18 cellular contexts compared by ENCODE assay signal in the genomic region with DNA sequence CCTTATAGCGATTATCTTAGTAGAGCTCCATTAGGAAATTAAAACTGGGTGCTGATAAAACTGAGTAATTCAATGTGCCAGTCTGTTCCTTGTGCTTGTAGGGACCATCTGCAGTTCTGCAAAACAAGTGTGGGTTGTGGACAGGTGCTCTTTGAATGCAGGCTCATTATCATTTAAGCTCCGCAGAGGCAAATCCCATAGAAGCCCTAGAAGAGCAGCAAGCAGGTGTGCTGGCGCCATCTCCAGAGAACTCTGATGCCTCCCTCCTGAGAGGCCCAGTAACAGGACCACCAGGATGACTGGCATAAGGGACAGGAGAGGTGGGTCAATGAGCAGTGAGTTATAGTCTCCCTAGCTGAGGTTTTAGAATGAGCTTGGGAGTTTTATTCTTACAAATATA.
DNase-seq lines count a peak whose midpoint lies in the region; ATAC-seq and TF ChIP-seq lines count a peak whose summit lies in the region.
"Had no signal": no experiment of that assay in that cellular context is flagged by ENCODE, and none has a peak within 500 bp of the region (broad histone marks: within the 10 kb centered on the region; RNA-seq: fewer than 3 reads in every experiment).

No MANE protein-coding gene starts in this region.

- H3K14ac ChIP-seq in H9 (ENCODE audit: insufficient read depth, low read length) (no peak overlapping the region), neuronal stem cell (ENCODE audit: low read length) (no peak overlapping the region)

- H3K9me3 Mint-ChIP-seq in H9, result no peaks in the 10 kb centered on the region
- peaks cover 0 to 4% of the 10 kb centered on the region in 2 donors for H3K9me3 Mint-ChIP-seq in activated naive CD4-positive, alpha-beta T cell treated with anti-CD3 and anti-CD28 coated beads, Interleukin-2, amount 50 U/mL, for 72 hours
- H3K9me3 Mint-ChIP-seq: activated B cell treated with CpG ODN at 0.5 μM for 24 hours; activated T-cell treated with anti-CD3 and anti-CD28 coated beads, Interleukin-2, amount 50 U/mL, for 72 hours had no signal

- H3K27ac ChIP-seq in H9 (ENCODE audit: insufficient read length, low read depth, low read length), result no peak overlapping the region
- no peak overlapping the region for H3K27ac ChIP-seq in neuronal stem cell (replicated peaks; ENCODE audit: low read length)
- H3K27ac ChIP-seq: esophagus muscularis mucosa had no signal

- no peak overlapping the region for H2BK20ac ChIP-seq in H9 (ENCODE audit: low read depth, low read length, poor library complexity, severe bottlenecking)

- no peak overlapping the region for H2BK120ac ChIP-seq in H9 (ENCODE audit: low read depth, low read length, poor library complexity, severe bottlenecking)
- H2BK120ac ChIP-seq in neuronal stem cell (ENCODE audit: low read depth, low read length), result no peak overlapping the region

- no peaks in the 10 kb centered on the region for H3K79me2 ChIP-seq in H9 (ENCODE audit: insufficient read depth, low read length)

- no peak overlapping the region for H2BK5ac ChIP-seq in H9 (ENCODE audit: insufficient read length, low read length)
- H2BK5ac ChIP-seq in neuronal stem cell (ENCODE audit: low read length), result no peak overlapping the region

- no peak overlapping the region for H2AFZ ChIP-seq in H9 (ENCODE audit: low read length)
- no peak overlapping the region for H2AFZ ChIP-seq in neuronal stem cell (ENCODE audit: low read length)

- H3K9ac ChIP-seq in H9 (ENCODE audit: extremely low read depth, insufficient read length, low read length) (no peak overlapping the region), neuronal stem cell (ENCODE audit: low read depth, low read length, poor library complexity) (no peak overlapping the region)

- no peak overlapping the region for H3K18ac ChIP-seq in H9 (ENCODE audit: insufficient read length, low read depth, low read length)
- no peak overlapping the region for H3K18ac ChIP-seq in neuronal stem cell (ENCODE audit: low read length)

- H4K8ac ChIP-seq in H9 (replicated peaks; ENCODE audit: insufficient read length, low read depth, low read length), result no peak overlapping the region
- H4K8ac ChIP-seq in neuronal stem cell (ENCODE audit: low read depth, low read length), result no peak overlapping the region

- ATAC-seq in activated naive CD4-positive, alpha-beta T cell treated with anti-CD3 and anti-CD28 coated beads, Interleukin-2, amount 50 U/mL, for 72 hours, result no peak
- ATAC-seq: activated CD8-positive, alpha-beta T cell treated with anti-CD3 and anti-CD28 coated beads for 36 hours; activated T-cell treated with anti-CD3 and anti-CD28 coated beads, Interleukin-2, amount 50 U/mL, for 72 hours; K562; naive thymus-derived CD4-positive, alpha-beta T cell; T-helper 17 cell had no signal

- no peak overlapping the region for H4K5ac ChIP-seq in H9 (ENCODE audit: insufficient read length, low read depth, low read length)

- H4K91ac ChIP-seq in H9 (ENCODE audit: insufficient read length, low read depth, low read length), result no peak overlapping the region
- no peak overlapping the region for H4K91ac ChIP-seq in neuronal stem cell (ENCODE audit: low read depth, low read length, poor library complexity)

- H3K9me3 ChIP-seq in H9 (ENCODE audit: control insufficient read depth, low read depth, low read length) (no peaks in the 10 kb centered on the region), neuronal stem cell (replicated peaks in 1 of 2; ENCODE audit: control insufficient read depth in 2 of 2, insufficient read depth in 1 of 2, low read depth in 1 of 2, low read length in 2 of 2) (no peaks in the 10 kb centered on the region)
- H3K9me3 ChIP-seq: esophagus muscularis mucosa had no signal

- DNase-seq in H9 (peak; percentile 30), NCI-H2029 treated with DMSO at 0.1 percent for 48 hours (lab: John Stamatoyannopoulos, UW) (peak; percentile 0), NCI-H69 (lab: John Stamatoyannopoulos, UW) (peak; percentile 95), left kidney (ENCODE audit: low read depth, low spot score) (peak; percentile 5), neuronal stem cell (ENCODE audit: low spot score) (no peak), OCI-M1 (lab: John Stamatoyannopoulos, UW) (no peak)
- DNase-seq in activated naive CD4-positive, alpha-beta T cell treated with anti-CD3 and anti-CD28 coated beads, Interleukin-2, amount 50 U/mL, for 72 hours (ENCODE audit: low spot score in 2 of 2), result no peak
- DNase-seq: activated B cell treated with CpG ODN at 0.5 μM for 24 hours; activated CD8-positive, alpha-beta T cell treated with anti-CD3 and anti-CD28 coated beads for 36 hours; activated T-cell treated with anti-CD3 and anti-CD28 coated beads, Interleukin-2, amount 50 U/mL, for 72 hours; GOT3; naive thymus-derived CD4-positive, alpha-beta T cell; small intestine; T-helper 17 cell had no signal

- no peak overlapping the region for H3K4me3 ChIP-seq in neuronal stem cell (ENCODE audit: low read length in 2 of 2)
- H3K4me3 ChIP-seq: esophagus muscularis mucosa, K562, lung had no signal

- no peak overlapping the region for H3T11ph ChIP-seq in H9 (ENCODE audit: low read length)

- no peaks in the 10 kb centered on the region for H3K4me1 ChIP-seq in H9 (ENCODE audit: insufficient read depth, low read length)
- no peaks in the 10 kb centered on the region for H3K4me1 ChIP-seq in neuronal stem cell (ENCODE audit: control insufficient read depth in 2 of 2, insufficient read depth in 1 of 2, low read depth in 1 of 2, low read length in 2 of 2)
- H3K4me1 ChIP-seq: esophagus muscularis mucosa had no signal

- H3K4me1 Mint-ChIP-seq in H9, result peaks cover 4% of the 10 kb centered on the region in 2 experiments; a peak in 3 of 4 replicates
- H3K4me1 Mint-ChIP-seq: activated B cell treated with CpG ODN at 0.5 μM for 24 hours; naive thymus-derived CD4-positive, alpha-beta T cell; T-helper 17 cell had no signal

- H3K23me2 ChIP-seq in H9 (ENCODE audit: insufficient read length, low read depth, low read length, poor library complexity, severe bottlenecking), result no peaks in the 10 kb centered on the region

- no peak overlapping the region for H3K4me2 ChIP-seq in H9 (ENCODE audit: insufficient read depth, insufficient read length, low read length)
- H3K4me2 ChIP-seq in neuronal stem cell (ENCODE audit: insufficient read depth, low read length, poor library complexity, severe bottlenecking), result no peak overlapping the region

- no peaks in the 10 kb centered on the region for H3K79me1 ChIP-seq in H9 (ENCODE audit: insufficient read depth, low read depth, low read length, poor library complexity, severe bottlenecking)
- no peaks in the 10 kb centered on the region for H3K79me1 ChIP-seq in neuronal stem cell (ENCODE audit: low read depth, low read length)

- H2BK15ac ChIP-seq in H9 (ENCODE audit: low read depth, low read length), result no peak overlapping the region
- H2BK15ac ChIP-seq in neuronal stem cell (ENCODE audit: low read length), result no peak overlapping the region

- H3K4ac ChIP-seq in H9 (ENCODE audit: low read depth, low read length) (no peak overlapping the region), neuronal stem cell (ENCODE audit: low read length) (no peak overlapping the region)

- 0 out of 3 replicates have a peak, but pooled peaks have one; percentile 13 for TF ChIP-seq CTCF in H9 (conservative IDR thresholded peaks at IDR 0.05)

- no peaks in the 10 kb centered on the region for H4K20me1 ChIP-seq in H9 (ENCODE audit: control insufficient read depth, insufficient read depth, insufficient read length)

- no CpG with 5 or more reads among the region's 3 CpGs for WGBS in H9 (ENCODE audit: extremely low coverage, insufficient read length, low lambda C conversion rate)
- no CpG with 5 or more reads among the region's 3 CpGs for WGBS in neuronal stem cell (ENCODE audit: extremely low coverage in 2 of 2, insufficient read length in 2 of 2, insufficient replicate concordance in 1 of 2), 2 donors

- H3K56ac ChIP-seq in H9 (ENCODE audit: insufficient read length, low read depth, low read length), result no peak overlapping the region

- H3K23ac ChIP-seq in H9 (ENCODE audit: insufficient read length, low read depth, low read length) (no peak overlapping the region), neuronal stem cell (ENCODE audit: low read depth, low read length, poor library complexity) (no peak overlapping the region)

- no peak overlapping the region for H3K27ac Mint-ChIP-seq in H9
- H3K27ac Mint-ChIP-seq in activated naive CD4-positive, alpha-beta T cell treated with anti-CD3 and anti-CD28 coated beads, Interleukin-2, amount 50 U/mL, for 72 hours, result no peak overlapping the region
- H3K27ac Mint-ChIP-seq: activated B cell treated with CpG ODN at 0.5 μM for 24 hours; activated CD8-positive, alpha-beta T cell treated with anti-CD3 and anti-CD28 coated beads for 36 hours; activated T-cell treated with anti-CD3 and anti-CD28 coated beads, Interleukin-2, amount 50 U/mL, for 72 hours; naive thymus-derived CD4-positive, alpha-beta T cell; progenitor cell of endocrine pancreas; T-helper 17 cell had no signal

- no peak overlapping the region for H2AK5ac ChIP-seq in H9 (ENCODE audit: insufficient read length, low read length)
- no peak overlapping the region for H2AK5ac ChIP-seq in neuronal stem cell (ENCODE audit: low read depth, low read length)

- no peak overlapping the region for H3K4me3 Mint-ChIP-seq in H9
- H3K4me3 Mint-ChIP-seq: activated B cell treated with CpG ODN at 0.5 μM for 24 hours; activated CD8-positive, alpha-beta T cell treated with anti-CD3 and anti-CD28 coated beads for 36 hours; activated T-cell treated with anti-CD3 and anti-CD28 coated beads, Interleukin-2, amount 50 U/mL, for 72 hours; naive thymus-derived CD4-positive, alpha-beta T cell; T-helper 17 cell had no signal

- no peaks in the 10 kb centered on the region for H3K27me3 Mint-ChIP-seq in H9 (ENCODE audit: low read depth)
- H3K27me3 Mint-ChIP-seq: activated B cell treated with CpG ODN at 0.5 μM for 24 hours; activated CD8-positive, alpha-beta T cell treated with anti-CD3 and anti-CD28 coated beads for 36 hours; progenitor cell of endocrine pancreas; T-helper 17 cell had no signal

- H3K36me3 Mint-ChIP-seq in H9 (ENCODE audit: insufficient read depth in 1 of 3, low read depth in 3 of 3), result no peaks in the 10 kb centered on the region
- H3K36me3 Mint-ChIP-seq in activated naive CD4-positive, alpha-beta T cell treated with anti-CD3 and anti-CD28 coated beads, Interleukin-2, amount 50 U/mL, for 72 hours, result no peaks in the 10 kb centered on the region
- H3K36me3 Mint-ChIP-seq: naive thymus-derived CD4-positive, alpha-beta T cell had no signal

- H3K36me3 ChIP-seq in neuronal stem cell (replicated peaks in 1 of 2; ENCODE audit: control insufficient read depth in 2 of 2, insufficient read depth in 2 of 2, low read length in 2 of 2), result no peaks in the 10 kb centered on the region
- H3K36me3 ChIP-seq: esophagus muscularis mucosa had no signal

- H3K27me3 ChIP-seq in H9 (ENCODE audit: insufficient read depth, low read length) (no peaks in the 10 kb centered on the region), neuronal stem cell (ENCODE audit: control insufficient read depth in 3 of 3, insufficient read depth in 3 of 3, low read depth in 1 of 3, low read length in 3 of 3) (no peaks in the 10 kb centered on the region)
- H3K27me3 ChIP-seq: esophagus muscularis mucosa had no signal

- H2BK12ac ChIP-seq in H9 (ENCODE audit: insufficient read length, low read depth, low read length), result no peak overlapping the region
- no peak overlapping the region for H2BK12ac ChIP-seq in neuronal stem cell (ENCODE audit: low read length)

Comparison
In these comparisons a context has a peak if more than half of its experiments do, and no peak if none do; other contexts are left out.
1. DNase-seq: peak in H9 (single experiment), NCI-H2029 treated with DMSO at 0.1 percent for 48 hours (single experiment), NCI-H69 (single experiment) and left kidney (single experiment); none in activated naive CD4-positive, alpha-beta T cell treated with anti-CD3 and anti-CD28 coated beads, Interleukin-2, amount 50 U/mL, for 72 hours (0 of 2), neuronal stem cell (single experiment) and OCI-M1 (single experiment).